Comparison of ENCODE assay signal across 26 cellular contexts in genomic region chr7:23260371-23260770, GRCh38. TPM values are rescaled to one million over a fixed set of nuclear protein-coding genes. Genes with fewer than 3 reads are reported as not detected.
"Had no signal": no experiment of that assay in that cellular context is flagged by ENCODE, and none has a peak within 500 bp of the region (broad histone marks: within the 10 kb centered on the region; RNA-seq: fewer than 3 reads in every experiment).

No MANE protein-coding gene starts in this region.

- H3K9me3 ChIP-seq: esophagus squamous epithelium, gastrocnemius medialis, heart right ventricle, left lung, lower lobe of right lung, mucosa of descending colon had no signal

- H3K36me3 ChIP-seq: gastrocnemius medialis had no signal

- H3K4me1 Mint-ChIP-seq: endodermal cell; mesothelial cell of epicardium; naive B cell; naive thymus-derived CD8-positive, alpha-beta T cell had no signal

- H3K36me3 Mint-ChIP-seq: mesothelial cell of epicardium; naive B cell; naive thymus-derived CD8-positive, alpha-beta T cell had no signal

- H3K27ac Mint-ChIP-seq: dendritic cell treated with granulocyte-macrophage colony-stimulating factor and Interleukin-4, amounts not matched to agents 40 ng/mL and 50 ng/mL, for 4 days; effector memory CD8-positive, alpha-beta T cell; endodermal cell; mesothelial cell of epicardium; naive B cell had no signal

- H3K27ac ChIP-seq: epithelial cell of prostate, esophagus squamous epithelium, gastrocnemius medialis, heart right ventricle, left lung, lower lobe of right lung had no signal

- FAIRE-seq: endometrium, islet of Langerhans, keratinocyte had no signal

- H3K27me3 ChIP-seq: esophagus squamous epithelium, gastrocnemius medialis had no signal

- H3K4me3 ChIP-seq: esophagus squamous epithelium, gastrocnemius medialis, heart right ventricle, left lung, lower lobe of right lung, mucosa of descending colon had no signal

- H3K9me3 Mint-ChIP-seq: dendritic cell treated with granulocyte-macrophage colony-stimulating factor and Interleukin-4, amounts not matched to agents 40 ng/mL and 50 ng/mL, for 4 days; effector memory CD8-positive, alpha-beta T cell; endodermal cell; mesothelial cell of epicardium; naive thymus-derived CD8-positive, alpha-beta T cell had no signal

- H3K4me3 Mint-ChIP-seq: dendritic cell treated with granulocyte-macrophage colony-stimulating factor and Interleukin-4, amounts not matched to agents 40 ng/mL and 50 ng/mL, for 4 days; effector memory CD8-positive, alpha-beta T cell; endodermal cell; mesothelial cell of epicardium; naive thymus-derived CD8-positive, alpha-beta T cell had no signal

- DNase-seq: effector CD8-positive, alpha-beta T cell; effector memory CD8-positive, alpha-beta T cell; endodermal cell; erythroblast; esophagus squamous epithelium; foreskin fibroblast; foreskin melanocyte; gastrocnemius medialis; glutamatergic neuron; head of caudate nucleus; heart right ventricle; hippocampal formation; left cardiac atrium; left lung; left ventricle myocardium superior; lower lobe of right lung; mesenchymal stem cell; mucosa of descending colon; naive B cell; naive thymus-derived CD8-positive, alpha-beta T cell had no signal

- H3K4me1 ChIP-seq: esophagus squamous epithelium, gastrocnemius medialis, heart right ventricle, left lung, lower lobe of right lung had no signal

RNA-seq across cellular contexts. Expression of gene GPNMB, which starts 13.8 kb away (rescaled TPM):
- polyA plus RNA-seq: naive thymus-derived CD8-positive, alpha-beta T cell had no signal
